ENCODE assay signal across 1 cellular context in genomic region chr2:63596487-63596886, GRCh38.
TF ChIP-seq lines count a peak whose summit lies in the region.

No MANE protein-coding gene starts in this region.

TF ChIP-seq in HepG2, 621 proteins besides CTCF, POLR2A, EP300 and RAD21 (continued from another document):
- TF ChIP-seq DRAP1 (CRISPR knock-in tag; IDR thresholded peaks at IDR 0.05) (no peak), HOXA7 (CRISPR knock-in tag; IDR thresholded peaks at IDR 0.05) (no peak), ADNP (CRISPR knock-in tag; IDR thresholded peaks at IDR 0.05) (no peak), TBX3 (IDR thresholded peaks at IDR 0.05; ENCODE audit: borderline replicate concordance) (no peak), ZBTB34 (CRISPR knock-in tag; IDR thresholded peaks at IDR 0.05) (peak; percentile 48; the same call in 1 of the 2 replicates), SNAPC2 (CRISPR knock-in tag; IDR thresholded peaks at IDR 0.05) (no peak), ATAD3A (CRISPR knock-in tag; IDR thresholded peaks at IDR 0.05) (no peak), SALL2 (CRISPR knock-in tag; IDR thresholded peaks at IDR 0.05) (no peak), SMARCC2 (IDR thresholded peaks at IDR 0.05) (no peak), RFX3 (CRISPR knock-in tag; IDR thresholded peaks at IDR 0.05) (no peak), ZNF687 (CRISPR knock-in tag; IDR thresholded peaks at IDR 0.05) (no peak), TFE3 (CRISPR knock-in tag; IDR thresholded peaks at IDR 0.05) (peak; percentile 57; the same call in 1 of the 2 replicates), HCFC1 (IDR thresholded peaks at IDR 0.05; ENCODE audit: low read depth, low read length) (no peak), ZNF383 (CRISPR knock-in tag; IDR thresholded peaks at IDR 0.05; ENCODE audit: borderline replicate concordance) (no peak), TARDBP (CRISPR knock-in tag; IDR thresholded peaks at IDR 0.05) (0 out of 2 replicates have a peak, but pooled peaks have one; percentile 41), ZBTB21 (CRISPR knock-in tag; IDR thresholded peaks at IDR 0.05) (peak; percentile 67; the same call in 1 of the 2 replicates), SP4 (CRISPR knock-in tag; IDR thresholded peaks at IDR 0.05) (no peak), ZNF784 (CRISPR knock-in tag; IDR thresholded peaks at IDR 0.05; ENCODE audit: borderline replicate concordance) (no peak), GRHL1 (CRISPR knock-in tag; conservative IDR thresholded peaks at IDR 0.05) (no peak), STAG1 (CRISPR knock-in tag; IDR thresholded peaks at IDR 0.05) (no peak), FOXP1 (IDR thresholded peaks at IDR 0.05) (no peak), FOXP1 (CRISPR knock-in tag; IDR thresholded peaks at IDR 0.05) (peak; percentile 48; the same call in 1 of the 2 replicates), MBD4 (IDR thresholded peaks at IDR 0.05; ENCODE audit: borderline replicate concordance, low read length) (no peak), ZSCAN5A (CRISPR knock-in tag; IDR thresholded peaks at IDR 0.05; ENCODE audit: borderline replicate concordance) (0 out of 2 replicates have a peak, but pooled peaks have one; percentile 25), GABPA (IDR thresholded peaks at IDR 0.05; ENCODE audit: low read depth, low read length) (no peak), GABPA (CRISPR knock-in tag; IDR thresholded peaks at IDR 0.05; ENCODE audit: low read depth) (peak; percentile 34; the same call in 1 of the 2 replicates), TRIM22 (IDR thresholded peaks at IDR 0.05) (no peak), IRF2 (CRISPR knock-in tag; IDR thresholded peaks at IDR 0.05) (0 out of 2 replicates have a peak, but pooled peaks have one; percentile 53), ZNF746 (CRISPR knock-in tag; IDR thresholded peaks at IDR 0.05) (no peak), SIX1 (CRISPR knock-in tag; IDR thresholded peaks at IDR 0.05; ENCODE audit: borderline replicate concordance) (peak; percentile 17; the same call in 1 of the 2 replicates), ZNF101 (CRISPR knock-in tag; IDR thresholded peaks at IDR 0.05; ENCODE audit: borderline replicate concordance, low read depth) (no peak), LCORL (IDR thresholded peaks at IDR 0.05) (no peak), LCORL (CRISPR knock-in tag; IDR thresholded peaks at IDR 0.05) (peak; percentile 48; the same call in 1 of the 2 replicates), ZBTB49 (CRISPR knock-in tag; IDR thresholded peaks at IDR 0.05; ENCODE audit: borderline replicate concordance) (no peak), MLLT10 (CRISPR knock-in tag; IDR thresholded peaks at IDR 0.05) (no peak), ZNF629 (CRISPR knock-in tag; conservative IDR thresholded peaks at IDR 0.05) (peak; percentile 66), ZBTB1 (CRISPR knock-in tag; IDR thresholded peaks at IDR 0.05; ENCODE audit: borderline replicate concordance) (no peak), ELF3 (CRISPR knock-in tag; IDR thresholded peaks at IDR 0.05) (peak; percentile 41; the same call in 1 of the 2 replicates), FOXJ3 (CRISPR knock-in tag; IDR thresholded peaks at IDR 0.05; ENCODE audit: borderline replicate concordance) (peak; percentile 84; the same call in 1 of the 2 replicates), ZSCAN30 (CRISPR knock-in tag; IDR thresholded peaks at IDR 0.05) (no peak), HDAC1 (CRISPR knock-in tag; IDR thresholded peaks at IDR 0.05) (no peak), U2AF2 (IDR thresholded peaks at IDR 0.05; ENCODE audit: low read depth, low read length) (no peak), ZNF503 (CRISPR knock-in tag; IDR thresholded peaks at IDR 0.05) (0 out of 2 replicates have a peak, but pooled peaks have one; percentile 33), THAP11 (CRISPR knock-in tag; IDR thresholded peaks at IDR 0.05) (peak; percentile 56; the same call in 1 of the 2 replicates), HNF4G (IDR thresholded peaks at IDR 0.05; ENCODE audit: borderline replicate concordance, low read depth, low read length) (peak; percentile 47; the same call in 1 of the 2 replicates), HNF4G (CRISPR knock-in tag; IDR thresholded peaks at IDR 0.05; ENCODE audit: borderline replicate concordance, low read depth) (no peak), ZNF335 (CRISPR knock-in tag; IDR thresholded peaks at IDR 0.05) (no peak), HMG20A (CRISPR knock-in tag; IDR thresholded peaks at IDR 0.05; ENCODE audit: borderline replicate concordance) (peak; percentile 42; the same call in 1 of the 2 replicates), CREM (IDR thresholded peaks at IDR 0.05) (peak; percentile 44; the same call in 1 of the 2 replicates), CREM (CRISPR knock-in tag; IDR thresholded peaks at IDR 0.05) (no peak), ZNF614 (CRISPR knock-in tag; IDR thresholded peaks at IDR 0.05; ENCODE audit: borderline replicate concordance) (0 out of 2 replicates have a peak, but pooled peaks have one; percentile 46), BCL6 (CRISPR knock-in tag; IDR thresholded peaks at IDR 0.05) (peak; percentile 60; the same call in 1 of the 2 replicates)
